1 cellular context compared by ENCODE assay signal in genomic region chr12:117803013-117803412, GRCh38.
TF ChIP-seq lines count a peak whose summit lies in the region.

No MANE protein-coding gene starts in this region.

TF ChIP-seq in liver, 16 proteins besides CTCF, POLR2A, EP300 and RAD21 (continued from another document):
- TF ChIP-seq, protein P1, sequence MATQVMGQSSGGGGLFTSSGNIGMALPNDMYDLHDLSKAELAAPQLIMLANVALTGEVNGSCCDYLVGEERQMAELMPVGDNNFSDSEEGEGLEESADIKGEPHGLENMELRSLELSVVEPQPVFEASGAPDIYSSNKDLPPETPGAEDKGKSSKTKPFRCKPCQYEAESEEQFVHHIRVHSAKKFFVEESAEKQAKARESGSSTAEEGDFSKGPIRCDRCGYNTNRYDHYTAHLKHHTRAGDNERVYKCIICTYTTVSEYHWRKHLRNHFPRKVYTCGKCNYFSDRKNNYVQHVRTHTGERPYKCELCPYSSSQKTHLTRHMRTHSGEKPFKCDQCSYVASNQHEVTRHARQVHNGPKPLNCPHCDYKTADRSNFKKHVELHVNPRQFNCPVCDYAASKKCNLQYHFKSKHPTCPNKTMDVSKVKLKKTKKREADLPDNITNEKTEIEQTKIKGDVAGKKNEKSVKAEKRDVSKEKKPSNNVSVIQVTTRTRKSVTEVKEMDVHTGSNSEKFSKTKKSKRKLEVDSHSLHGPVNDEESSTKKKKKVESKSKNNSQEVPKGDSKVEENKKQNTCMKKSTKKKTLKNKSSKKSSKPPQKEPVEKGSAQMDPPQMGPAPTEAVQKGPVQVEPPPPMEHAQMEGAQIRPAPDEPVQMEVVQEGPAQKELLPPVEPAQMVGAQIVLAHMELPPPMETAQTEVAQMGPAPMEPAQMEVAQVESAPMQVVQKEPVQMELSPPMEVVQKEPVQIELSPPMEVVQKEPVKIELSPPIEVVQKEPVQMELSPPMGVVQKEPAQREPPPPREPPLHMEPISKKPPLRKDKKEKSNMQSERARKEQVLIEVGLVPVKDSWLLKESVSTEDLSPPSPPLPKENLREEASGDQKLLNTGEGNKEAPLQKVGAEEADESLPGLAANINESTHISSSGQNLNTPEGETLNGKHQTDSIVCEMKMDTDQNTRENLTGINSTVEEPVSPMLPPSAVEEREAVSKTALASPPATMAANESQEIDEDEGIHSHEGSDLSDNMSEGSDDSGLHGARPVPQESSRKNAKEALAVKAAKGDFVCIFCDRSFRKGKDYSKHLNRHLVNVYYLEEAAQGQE (IDR thresholded peaks at IDR 0.05): no peak
- TF ChIP-seq FOXA1 (IDR thresholded peaks at IDR 0.05): no peak
- peak; percentile 79 for TF ChIP-seq SP1 (IDR thresholded peaks at IDR 0.05)
- peak; percentile 74 for TF ChIP-seq HNF4G (IDR thresholded peaks at IDR 0.05)
- no peak for TF ChIP-seq NR2F2 (IDR thresholded peaks at IDR 0.05)
- TF ChIP-seq GABPA (IDR thresholded peaks at IDR 0.05 in 1 of 2, conservative IDR thresholded peaks at IDR 0.05 in 1 of 2): no peak
- no peak for TF ChIP-seq FOXA2 (IDR thresholded peaks at IDR 0.05)
- TF ChIP-seq, protein P2, sequence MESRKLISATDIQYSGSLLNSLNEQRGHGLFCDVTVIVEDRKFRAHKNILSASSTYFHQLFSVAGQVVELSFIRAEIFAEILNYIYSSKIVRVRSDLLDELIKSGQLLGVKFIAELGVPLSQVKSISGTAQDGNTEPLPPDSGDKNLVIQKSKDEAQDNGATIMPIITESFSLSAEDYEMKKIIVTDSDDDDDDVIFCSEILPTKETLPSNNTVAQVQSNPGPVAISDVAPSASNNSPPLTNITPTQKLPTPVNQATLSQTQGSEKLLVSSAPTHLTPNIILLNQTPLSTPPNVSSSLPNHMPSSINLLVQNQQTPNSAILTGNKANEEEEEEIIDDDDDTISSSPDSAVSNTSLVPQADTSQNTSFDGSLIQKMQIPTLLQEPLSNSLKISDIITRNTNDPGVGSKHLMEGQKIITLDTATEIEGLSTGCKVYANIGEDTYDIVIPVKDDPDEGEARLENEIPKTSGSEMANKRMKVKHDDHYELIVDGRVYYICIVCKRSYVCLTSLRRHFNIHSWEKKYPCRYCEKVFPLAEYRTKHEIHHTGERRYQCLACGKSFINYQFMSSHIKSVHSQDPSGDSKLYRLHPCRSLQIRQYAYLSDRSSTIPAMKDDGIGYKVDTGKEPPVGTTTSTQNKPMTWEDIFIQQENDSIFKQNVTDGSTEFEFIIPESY (IDR thresholded peaks at IDR 0.05): no peak
- no peak for TF ChIP-seq JUND (IDR thresholded peaks at IDR 0.05)
- no peak for TF ChIP-seq YY1 (IDR thresholded peaks at IDR 0.05)
- TF ChIP-seq, protein P3, sequence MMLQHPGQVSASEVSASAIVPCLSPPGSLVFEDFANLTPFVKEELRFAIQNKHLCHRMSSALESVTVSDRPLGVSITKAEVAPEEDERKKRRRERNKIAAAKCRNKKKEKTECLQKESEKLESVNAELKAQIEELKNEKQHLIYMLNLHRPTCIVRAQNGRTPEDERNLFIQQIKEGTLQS (IDR thresholded peaks at IDR 0.05): no peak
- no peak for TF ChIP-seq EGR1 (IDR thresholded peaks at IDR 0.05; ENCODE audit: low read depth in 2 of 2)
- peak; percentile 77 to 79 for TF ChIP-seq HNF4A (conservative IDR thresholded peaks at IDR 0.05)
- no peak for TF ChIP-seq TAF1 (conservative IDR thresholded peaks at IDR 0.05)
- peak in 1 of 2 donors; percentile 18 for TF ChIP-seq RXRA (IDR thresholded peaks at IDR 0.05)
TF ChIP-seq in liver: peak in this region for 4.
